Comparison of ENCODE assay signal across 2 cellular contexts in genomic region chr9:137126786-137127185, GRCh38.
TF ChIP-seq lines count a peak whose summit lies in the region.

No MANE protein-coding gene starts in this region.

TF ChIP-seq in K562, 482 proteins besides CTCF, POLR2A, EP300 and RAD21:
- TF ChIP-seq TOE1 (IDR thresholded peaks at IDR 0.05; ENCODE audit: borderline replicate concordance) (no peak), TOE1 (CRISPR knock-in tag; IDR thresholded peaks at IDR 0.05; ENCODE audit: borderline replicate concordance, low read depth) (no peak), KAT7 (CRISPR knock-in tag; IDR thresholded peaks at IDR 0.05; ENCODE audit: borderline replicate concordance) (0 out of 2 replicates have a peak, but pooled peaks have one; percentile 47)

TF ChIP-seq in GM12891, 5 proteins besides CTCF, POLR2A, EP300 and RAD21:
- TF ChIP-seq PAX5 (IDR thresholded peaks at IDR 0.05; ENCODE audit: insufficient read depth, low read length, severe bottlenecking) (no peak), POLR2AphosphoS5 (IDR thresholded peaks at IDR 0.05; ENCODE audit: low read depth, low read length) (no peak), TAF1 (IDR thresholded peaks at IDR 0.05; ENCODE audit: low read depth, low read length) (no peak), SPI1 (IDR thresholded peaks at IDR 0.05; ENCODE audit: low read depth, low read length) (no peak), POU2F2 (IDR thresholded peaks at IDR 0.05; ENCODE audit: low read depth, low read length) (no peak)
